ENCODE assay signal across 21 cellular contexts in the genomic region with DNA sequence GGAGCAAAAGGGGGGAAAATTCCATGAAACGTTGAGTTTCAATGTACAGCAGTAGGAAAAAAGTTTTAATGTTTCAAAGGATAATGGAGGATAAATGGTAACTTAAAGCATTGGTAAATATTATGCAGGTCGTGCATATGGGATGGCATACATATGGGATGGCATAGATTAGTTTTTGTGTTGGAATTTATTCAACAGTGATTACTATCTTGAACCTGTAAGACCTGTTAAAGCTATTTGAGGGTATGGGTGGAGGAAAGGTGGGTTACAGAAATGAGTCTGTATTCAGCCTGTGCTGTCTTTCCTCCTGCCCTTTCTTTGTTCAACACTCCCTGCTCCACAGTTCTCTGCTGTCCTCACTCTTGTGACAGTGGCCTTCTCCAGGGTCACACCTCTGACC. TPM values are rescaled to one million over a fixed set of nuclear protein-coding genes. Genes with fewer than 3 reads are reported as not detected.
DNase-seq lines count a peak whose midpoint lies in the region; ATAC-seq, FAIRE-seq and TF ChIP-seq lines count a peak whose summit lies in the region.
"Had no signal": no experiment of that assay in that cellular context is flagged by ENCODE, and none has a peak within 500 bp of the region (broad histone marks: within the 10 kb centered on the region; RNA-seq: fewer than 3 reads in every experiment).

No MANE protein-coding gene starts in this region.

- H3K36me3 Mint-ChIP-seq in nephron (ENCODE audit: low read depth), result no peaks in the 10 kb centered on the region
- no peaks in the 10 kb centered on the region for H3K36me3 Mint-ChIP-seq in activated CD4-positive, alpha-beta T cell treated with anti-CD3 and anti-CD28 coated beads for 36 hours (ENCODE audit: low read depth)
- H3K36me3 Mint-ChIP-seq: activated naive CD8-positive, alpha-beta T cell treated with anti-CD3 and anti-CD28 coated beads, Interleukin-2, amount 10 ng/mL, durations not matched to agents 7 days and 5 days had no signal

- H3K27me3 Mint-ChIP-seq in nephron (ENCODE audit: low read depth), result no peaks in the 10 kb centered on the region
- no peaks in the 10 kb centered on the region for H3K27me3 Mint-ChIP-seq in activated CD4-positive, alpha-beta T cell treated with anti-CD3 and anti-CD28 coated beads for 36 hours
- H3K27me3 Mint-ChIP-seq: activated naive CD8-positive, alpha-beta T cell treated with anti-CD3 and anti-CD28 coated beads, Interleukin-2, amount 10 ng/mL, durations not matched to agents 7 days and 5 days had no signal

- no peaks in the 10 kb centered on the region for H3K9me2 ChIP-seq in SK-N-SH

- H3K36me3 ChIP-seq in SK-N-SH (replicated peaks in 1 of 2; ENCODE audit: control insufficient read depth in 1 of 2, insufficient read depth in 2 of 2, low read length in 1 of 2), result no peaks in the 10 kb centered on the region
- no peaks in the 10 kb centered on the region for H3K36me3 ChIP-seq in gastroesophageal sphincter
- no peaks in the 10 kb centered on the region for H3K36me3 ChIP-seq in transverse colon
- H3K36me3 ChIP-seq: BE2C, brain microvascular endothelial cell, uterus had no signal

- H3K9ac ChIP-seq in SK-N-SH, result no peak overlapping the region

- FAIRE-seq in H54 (lab: Jason Lieb, UNC), result no peak
- FAIRE-seq: frontal cortex, HepG2 had no signal

- 0 out of 2 replicates have a peak overlapping the region, but pooled peaks have one; percentile 4 for H3K4me2 ChIP-seq in SK-N-SH

- no peaks in the 10 kb centered on the region for H3K9me3 ChIP-seq in SK-N-SH
- H3K9me3 ChIP-seq in gastroesophageal sphincter, result no peaks in the 10 kb centered on the region
- H3K9me3 ChIP-seq in transverse colon, result no peaks in the 10 kb centered on the region
- H3K9me3 ChIP-seq: BE2C, uterus had no signal

- H2AFZ ChIP-seq in SK-N-SH (ENCODE audit: low read depth), result no peak overlapping the region

- H3K4me3 ChIP-seq in SK-N-SH (ENCODE audit: low read depth in 2 of 2, low read length in 1 of 2), result no peak overlapping the region
- no peak overlapping the region for H3K4me3 ChIP-seq in gastroesophageal sphincter
- H3K4me3 ChIP-seq in transverse colon, result no peak overlapping the region
- H3K4me3 ChIP-seq: uterus had no signal

- CTCF ChIA-PET in SK-N-SH (lab: Yijun Ruan, JAX), result interaction anchor here (0.7 to 2.2 kb wide), 7 partner anchors 19 to 625 kb away, joined by 3 to 10 read pairs (median 4); no protein-coding TSS in a partner anchor
- CTCF ChIA-PET in activated CD4-positive, alpha-beta T cell treated with anti-CD3 and anti-CD28 coated beads for 36 hours (lab: Charles Lee), result interaction anchor here (0.5 to 3.5 kb wide), 2 partner anchors 18 to 80 kb away, joined by 7 to 21 read pairs; no protein-coding TSS in a partner anchor

- TF ChIP-seq CTCF in SK-N-SH (IDR thresholded peaks at IDR 0.05) (no peak), gastroesophageal sphincter (IDR thresholded peaks at IDR 0.05) (no peak), nephron (IDR thresholded peaks at IDR 0.05; ENCODE audit: unreplicated experiment in 3 of 3) (no peak), transverse colon (IDR thresholded peaks at IDR 0.05) (no peak)

- in situ Hi-C loops in transverse colon (cut with MboI; ENCODE audit: low pct_ligation_motif_present in 1 of 4, low pct_unique_long_range_greater_than_20kb in 1 of 4, low sequenced_read_pairs in 3 of 4), result no loop called here

- 76% methylated on average over 2 of the region's 2 CpGs for WGBS in SK-N-SH (ENCODE audit: low lambda C conversion rate)
- 61% methylated on average over 2 of the region's 2 CpGs for WGBS in gastroesophageal sphincter (ENCODE audit: low coverage in 1 of 2), 2 donors
- 64 to 83% methylated on average over 2 of the region's 2 CpGs for WGBS in transverse colon (ENCODE audit: low coverage in 1 of 2), 2 donors

- H3F3A ChIP-seq in SK-N-SH (replicated peaks; ENCODE audit: insufficient read depth), result peaks cover 10% of the 10 kb centered on the region

- no peaks in the 10 kb centered on the region for H3K9me3 Mint-ChIP-seq in nephron
- H3K9me3 Mint-ChIP-seq in activated CD4-positive, alpha-beta T cell treated with anti-CD3 and anti-CD28 coated beads for 36 hours (ENCODE audit: low read depth), result no peaks in the 10 kb centered on the region
- H3K9me3 Mint-ChIP-seq: activated naive CD8-positive, alpha-beta T cell treated with anti-CD3 and anti-CD28 coated beads, Interleukin-2, amount 10 ng/mL, durations not matched to agents 7 days and 5 days had no signal

- H3K27ac Mint-ChIP-seq in nephron, result peak overlapping the region; percentile 57 to 65 (median 58)
- H3K27ac Mint-ChIP-seq in activated CD4-positive, alpha-beta T cell treated with anti-CD3 and anti-CD28 coated beads for 36 hours, result no peak overlapping the region
- H3K27ac Mint-ChIP-seq: activated naive CD8-positive, alpha-beta T cell treated with anti-CD3 and anti-CD28 coated beads, Interleukin-2, amount 10 ng/mL, durations not matched to agents 7 days and 5 days had no signal

- H3K27me3 ChIP-seq in SK-N-SH (ENCODE audit: insufficient read depth) (no peaks in the 10 kb centered on the region), gastroesophageal sphincter (no peaks in the 10 kb centered on the region), transverse colon (no peaks in the 10 kb centered on the region)
- H3K27me3 ChIP-seq: BE2C, brain microvascular endothelial cell, uterus had no signal

- peaks cover 5% of the 10 kb centered on the region; the same call in 1 of the 2 replicates for H4K20me1 ChIP-seq in SK-N-SH (ENCODE audit: insufficient read depth)

- TF ChIP-seq EP300 in SK-N-SH (IDR thresholded peaks at IDR 0.05; ENCODE audit: borderline replicate concordance in 1 of 2, low read depth in 1 of 2, low read length in 1 of 2) (no peak), gastroesophageal sphincter (IDR thresholded peaks at IDR 0.05) (no peak), transverse colon (IDR thresholded peaks at IDR 0.05; ENCODE audit: low read depth) (no peak)

- POLR2A ChIA-PET in SK-N-SH (lab: Yijun Ruan, JAX), result interaction anchor here (0.6 to 1.4 kb wide), 2 partner anchors 26 to 55 kb away, joined by 3 to 4 read pairs; partner anchors contain the start of gene ARHGAP10
- POLR2A ChIA-PET in activated CD4-positive, alpha-beta T cell treated with anti-CD3 and anti-CD28 coated beads for 36 hours (lab: Charles Lee), result no interaction called here

- TF ChIP-seq RAD21 in SK-N-SH (IDR thresholded peaks at IDR 0.05; ENCODE audit: low read length), result no peak

- H3K4me1 Mint-ChIP-seq in nephron, result peaks cover 39% of the 10 kb centered on the region
- peaks cover 27% of the 10 kb centered on the region for H3K4me1 Mint-ChIP-seq in activated CD4-positive, alpha-beta T cell treated with anti-CD3 and anti-CD28 coated beads for 36 hours

- peaks cover 62% of the 10 kb centered on the region for H3K79me2 ChIP-seq in SK-N-SH (ENCODE audit: insufficient read depth)

- no peak for ATAC-seq in SK-N-SH treated with all-trans-retinoic acid at 6 μM for 48 hours
- ATAC-seq in gastroesophageal sphincter, result no peak
- ATAC-seq in activated CD4-positive, alpha-beta T cell treated with anti-CD3 and anti-CD28 coated beads for 36 hours, result no peak
- ATAC-seq: HepG2, left colon had no signal

- DNase-seq in SK-N-SH, result no peak
- DNase-seq in transverse colon, result no peak
- no peak for DNase-seq in central memory CD4-positive, alpha-beta T cell
- no peak for DNase-seq in activated CD4-positive, alpha-beta T cell treated with anti-CD3 and anti-CD28 coated beads for 36 hours
- DNase-seq in H54 (ENCODE audit: insufficient read length, low spot score), result no peak
- DNase-seq: 8988T; activated CD4-positive, CD25-positive, alpha-beta regulatory T cell treated with anti-CD3 and anti-CD28 coated beads, Interleukin-2, amount 50 U/mL, for 72 hours; activated naive CD8-positive, alpha-beta T cell treated with anti-CD3 and anti-CD28 coated beads, Interleukin-2, amount 10 ng/mL, durations not matched to agents 7 days and 5 days; BE2C; Calu3; left colon; midbrain; NCI-H2107 had no signal

- TF ChIP-seq POLR2A in gastroesophageal sphincter (IDR thresholded peaks at IDR 0.05), result no peak
- no peak for TF ChIP-seq POLR2A in transverse colon (IDR thresholded peaks at IDR 0.05)
- TF ChIP-seq POLR2A in H54 (IDR thresholded peaks at IDR 0.05; ENCODE audit: low read depth, low read length), result no peak

- H3K4me3 Mint-ChIP-seq in nephron, result no peak overlapping the region
- H3K4me3 Mint-ChIP-seq in activated CD4-positive, alpha-beta T cell treated with anti-CD3 and anti-CD28 coated beads for 36 hours, result no peak overlapping the region
- H3K4me3 Mint-ChIP-seq: activated naive CD8-positive, alpha-beta T cell treated with anti-CD3 and anti-CD28 coated beads, Interleukin-2, amount 10 ng/mL, durations not matched to agents 7 days and 5 days had no signal

- peak overlapping the region in 1 of 2 experiments; percentile 83; a peak in 3 of 4 replicates for H3K27ac ChIP-seq in SK-N-SH (ENCODE audit: low read depth in 2 of 2, low read length in 1 of 2)
- H3K27ac ChIP-seq in gastroesophageal sphincter, result peak overlapping the region; percentile 29 to 75 (median 52)
- H3K27ac ChIP-seq in transverse colon, result peak overlapping the region in 3 of 4 donors; percentile 2 to 39 (median 14)
- H3K27ac ChIP-seq: brain microvascular endothelial cell, epithelial cell of prostate had no signal

- H3K4me1 ChIP-seq in SK-N-SH (ENCODE audit: control insufficient read depth in 1 of 2, insufficient read depth in 2 of 2, low read depth in 1 of 2, low read length in 1 of 2) (peaks cover 34 to 46% of the 10 kb centered on the region in 2 experiments), gastroesophageal sphincter (peaks cover 31 to 75% (median 43%) of the 10 kb centered on the region in 3 donors), transverse colon (peaks cover 9 to 34% (median 19%) of the 10 kb centered on the region in 4 donors)

- intact Hi-C loops in transverse colon (cut with DNase I; ENCODE audit: low total_unique reads), result no loop called here
- intact Hi-C loops in activated CD4-positive, alpha-beta T cell treated with anti-CD3 and anti-CD28 coated beads for 36 hours (cut with DNase I, micrococcal nuclease), result no loop called here

TF ChIP-seq in SK-N-SH treated with all-trans-retinoic acid at 6 μM for 48 hours, 23 proteins besides CTCF, POLR2A, EP300 and RAD21 (continues in another document):
- no peak for TF ChIP-seq RARB (CRISPR knock-in tag; IDR thresholded peaks at IDR 0.05)
- TF ChIP-seq ZFP30 (CRISPR knock-in tag; IDR thresholded peaks at IDR 0.05), result no peak

RNA-seq across cellular contexts. Expression of gene ARHGAP10, which starts 54.6 kb away (rescaled TPM):
- 12.0 and 15.1 TPM in 2 replicates for polyA plus RNA-seq in SK-N-SH (2012; rRNA removed)
- polyA plus RNA-seq in SK-N-SH (2012; cell fraction: cytosol; rRNA removed), result 12.9 and 13.8 TPM in 2 replicates
- polyA plus RNA-seq in SK-N-SH (2012; cell fraction: nucleus; rRNA removed), result 20.6 and 21.3 TPM in 2 replicates
- 100 to 1,000 TPM; 153 to 404 (median 215) TPM for total RNA-seq in gastroesophageal sphincter
- 10 to 100 TPM; 14.7 to 27.3 (median 22.9) TPM for total RNA-seq in transverse colon
- total RNA-seq in activated CD4-positive, alpha-beta T cell treated with anti-CD3 and anti-CD28 coated beads for 36 hours, result 1 to 10 TPM; 6.1 to 6.2 TPM

Comparison
In these comparisons a context has a peak if more than half of its experiments do, and no peak if none do; other contexts are left out.
1. RNA of gene ARHGAP10, which starts 54.6 kb away (total RNA-seq): 153 to 404 TPM in gastroesophageal sphincter; 14.7 to 27.3 TPM in transverse colon and 6.1 to 6.2 TPM in activated CD4-positive, alpha-beta T cell treated with anti-CD3 and anti-CD28 coated beads for 36 hours; every median in the first group is over 4 times any median in the second.